1 cellular context compared by ENCODE assay signal in genomic region chr2:15949126-15949525, GRCh38.
TF ChIP-seq lines count a peak whose summit lies in the region.

No MANE protein-coding gene starts in this region.

TF ChIP-seq in H1, 55 proteins besides CTCF, POLR2A, EP300 and RAD21:
- TF ChIP-seq JUN (IDR thresholded peaks at IDR 0.05; ENCODE audit: low read depth, low read length) (no peak), POLR2AphosphoS5 (IDR thresholded peaks at IDR 0.05; ENCODE audit: low read depth, low read length) (no peak)
